In genomic region chr4:17817027-17817426, GRCh38 we compare ENCODE assay signal across 8 cellular contexts. TPM values are rescaled to one million over a fixed set of nuclear protein-coding genes. Genes with fewer than 3 reads are reported as not detected.
DNase-seq lines count a peak whose midpoint lies in the region; ATAC-seq and TF ChIP-seq lines count a peak whose summit lies in the region.

No MANE protein-coding gene starts in this region.

- no peak overlapping the region for H3K4me3 Mint-ChIP-seq in H9

- H3K27ac ChIP-seq in heart right ventricle (no peak overlapping the region), H9 (ENCODE audit: insufficient read length, low read depth, low read length) (no peak overlapping the region), WERI-Rb-1 (no peak overlapping the region), gastrocnemius medialis (no peak overlapping the region)

- H3K23me2 ChIP-seq in H9 (ENCODE audit: insufficient read length, low read depth, low read length, poor library complexity, severe bottlenecking): no peaks in the 10 kb centered on the region

- no peak overlapping the region for H2BK120ac ChIP-seq in H9 (ENCODE audit: low read depth, low read length, poor library complexity, severe bottlenecking)

- H3K4me2 ChIP-seq in H9 (ENCODE audit: insufficient read depth, insufficient read length, low read length): no peak overlapping the region

- H2BK15ac ChIP-seq in H9 (ENCODE audit: low read depth, low read length): no peak overlapping the region

- no peak overlapping the region for H3K23ac ChIP-seq in H9 (ENCODE audit: insufficient read length, low read depth, low read length)

- H3K27me3 Mint-ChIP-seq in H9 (ENCODE audit: low read depth): no peaks in the 10 kb centered on the region

- TF ChIP-seq POLR2A in gastrocnemius medialis (IDR thresholded peaks at IDR 0.05): no peak

- H2BK20ac ChIP-seq in H9 (ENCODE audit: low read depth, low read length, poor library complexity, severe bottlenecking): no peak overlapping the region

- H3K18ac ChIP-seq in H9 (ENCODE audit: insufficient read length, low read depth, low read length): no peak overlapping the region

- H3K4me1 Mint-ChIP-seq in H9: peaks cover 11 to 14% of the 10 kb centered on the region in 2 experiments

- H2BK12ac ChIP-seq in H9 (ENCODE audit: insufficient read length, low read depth, low read length): no peak overlapping the region

- H3K36me3 Mint-ChIP-seq in H9 (ENCODE audit: insufficient read depth in 1 of 3, low read depth in 3 of 3): peaks cover 36 to 81% (median 57%) of the 10 kb centered on the region in 3 experiments; a peak in 6 of 7 replicates

- no peaks in the 10 kb centered on the region for H4K20me1 ChIP-seq in H9 (ENCODE audit: control insufficient read depth, insufficient read depth, insufficient read length)

- peaks cover 0 to 13% (median 0%) of the 10 kb centered on the region in 9 donors for H3K4me1 ChIP-seq in heart right ventricle
- no peaks in the 10 kb centered on the region for H3K4me1 ChIP-seq in H9 (ENCODE audit: insufficient read depth, low read length)
- H3K4me1 ChIP-seq in gastrocnemius medialis: no peaks in the 10 kb centered on the region

- no peak overlapping the region for H2BK5ac ChIP-seq in H9 (ENCODE audit: insufficient read length, low read length)

- no peak overlapping the region for H3K4me3 ChIP-seq in heart right ventricle
- no peak overlapping the region for H3K4me3 ChIP-seq in WERI-Rb-1 (ENCODE audit: low read depth, low read length)
- H3K4me3 ChIP-seq in gastrocnemius medialis: no peak overlapping the region

- DNase-seq in heart right ventricle (no peak), Right ventricle myocardium inferior (ENCODE audit: missing footprints) (no peak), H9 (no peak), M059J (ENCODE audit: low read depth) (peak; percentile 45), WERI-Rb-1 (no peak), germinal center (ENCODE audit: low spot score) (peak; percentile 20), gastrocnemius medialis (no peak)
- DNase-seq in stimulated activated CD4-positive, alpha-beta T cell treated with anti-CD3 and anti-CD28 coated beads, Interleukin-4, amount 100 ng/mL, for 1 hour: no peak

- no peak overlapping the region for H2AFZ ChIP-seq in H9 (ENCODE audit: low read length)

- H3K4ac ChIP-seq in H9 (ENCODE audit: low read depth, low read length): no peak overlapping the region

- H3K14ac ChIP-seq in H9 (ENCODE audit: insufficient read depth, low read length): no peak overlapping the region

- in situ Hi-C loops in gastrocnemius medialis (cut with MboI; ENCODE audit: low sequenced_read_pairs in 4 of 4): loop anchor here (5.0 to 25.0 kb wide), 5 partner anchors 195 to 778 kb away; partner anchors contain the start of gene LCORL (in 2 of the 4)

- H4K5ac ChIP-seq in H9 (ENCODE audit: insufficient read length, low read depth, low read length): no peak overlapping the region

- no peak overlapping the region for H3K56ac ChIP-seq in H9 (ENCODE audit: insufficient read length, low read depth, low read length)

- H3K36me3 ChIP-seq in heart right ventricle (no peaks in the 10 kb centered on the region), WERI-Rb-1 (peaks cover 80% of the 10 kb centered on the region), gastrocnemius medialis (no peaks in the 10 kb centered on the region)

- no peak overlapping the region for H2AK5ac ChIP-seq in H9 (ENCODE audit: insufficient read length, low read length)

- 61 to 62% methylated on average over 5 of the region's 5 CpGs for WGBS in heart right ventricle, 2 donors
- WGBS in H9 (ENCODE audit: extremely low coverage, insufficient read length, low lambda C conversion rate): no CpG with 5 or more reads among the region's 5 CpGs

- H4K8ac ChIP-seq in H9 (replicated peaks; ENCODE audit: insufficient read length, low read depth, low read length): no peak overlapping the region

- H3K9ac ChIP-seq in H9 (ENCODE audit: extremely low read depth, insufficient read length, low read length): no peak overlapping the region

- ATAC-seq in heart right ventricle (peak in 3 of 8 donors; percentile 50 to 73 (median 52)), Right ventricle myocardium inferior (no peak), gastrocnemius medialis (peak; percentile 41 to 42)

- no peaks in the 10 kb centered on the region for H3K9me3 Mint-ChIP-seq in H9

- H3K79me2 ChIP-seq in H9 (ENCODE audit: insufficient read depth, low read length): peaks cover 11% of the 10 kb centered on the region; the same call in 1 of the 2 replicates

- TF ChIP-seq CTCF in heart right ventricle (IDR thresholded peaks at IDR 0.05) (peak; percentile 39 to 70 (median 58)), H9 (conservative IDR thresholded peaks at IDR 0.05) (peak; percentile 60), WERI-Rb-1 (IDR thresholded peaks at IDR 0.05; ENCODE audit: low read depth, low read length) (peak; percentile 49), gastrocnemius medialis (IDR thresholded peaks at IDR 0.05 in 4 of 5, conservative IDR thresholded peaks at IDR 0.05 in 1 of 5) (peak in 4 of 5 experiments; percentile 26 to 54 (median 38))

- H3K27ac Mint-ChIP-seq in H9: no peak overlapping the region

- no peak overlapping the region for H3T11ph ChIP-seq in H9 (ENCODE audit: low read length)

- no peak overlapping the region for H4K91ac ChIP-seq in H9 (ENCODE audit: insufficient read length, low read depth, low read length)

- intact Hi-C loops in heart right ventricle (cut with DNase I) (loop anchor here in 9 of 10 donors (1.0 to 10.0 kb wide), 9 partner anchors 202 to 778 kb away; partner anchors contain the start of genes LAP3 (in 1 of the 9), LCORL (in 1 of the 9) and MED28 (in 1 of the 9)), Right ventricle myocardium inferior (cut with DNase I) (loop anchor here (5.0 kb wide), 1 partner anchor 775 kb away; no protein-coding TSS in a partner anchor), gastrocnemius medialis (cut with DNase I; ENCODE audit: low total_unique reads) (no loop called here)

- H3K27me3 ChIP-seq in heart right ventricle (no peaks in the 10 kb centered on the region), H9 (ENCODE audit: insufficient read depth, low read length) (no peaks in the 10 kb centered on the region), WERI-Rb-1 (ENCODE audit: insufficient read depth, low read depth, severe bottlenecking) (no peaks in the 10 kb centered on the region), gastrocnemius medialis (no peaks in the 10 kb centered on the region)

- H3K9me3 ChIP-seq in heart right ventricle: no peaks in the 10 kb centered on the region
- no peaks in the 10 kb centered on the region for H3K9me3 ChIP-seq in H9 (ENCODE audit: control insufficient read depth, low read depth, low read length)
- H3K9me3 ChIP-seq in WERI-Rb-1 (ENCODE audit: severe bottlenecking): no peaks in the 10 kb centered on the region
- no peaks in the 10 kb centered on the region for H3K9me3 ChIP-seq in gastrocnemius medialis

- H3K79me1 ChIP-seq in H9 (ENCODE audit: insufficient read depth, low read depth, low read length, poor library complexity, severe bottlenecking): peaks cover 5% of the 10 kb centered on the region

RNA-seq across cellular contexts. Expression of gene NCAPG, which starts 6.2 kb away (rescaled TPM):
- total RNA-seq in heart right ventricle (1 to 10 TPM in 2 of 10 donors, under 1 TPM in 8; 0.08 to 3.6 (median 0.33) TPM), Right ventricle myocardium inferior (1.2 TPM), H9 (2021) (42.3 and 48.8 TPM in 2 replicates), gastrocnemius medialis (under 1 TPM in 3 of 4 donors, not detected in 1; 0.25 to 0.49 (median 0.33) TPM)
- under 1 TPM; 0.12 to 0.29 TPM for polyA plus RNA-seq in heart right ventricle
- total RNA-seq in M059J (2014; rRNA removed; shearing (Covaris generic)): 51.7 and 71.8 TPM in 2 replicates

RNA-seq across cellular contexts. Expression of gene DCAF16, which starts 6.5 kb away (rescaled TPM):
- total RNA-seq in heart right ventricle: 10 to 100 TPM; 15.7 to 22.0 (median 19.7) TPM
- polyA plus RNA-seq in heart right ventricle: 1 to 10 TPM; 5.6 to 8.6 TPM
- total RNA-seq in Right ventricle myocardium inferior: 13.3 TPM
- 46.2 and 51.1 TPM in 2 replicates for total RNA-seq in H9 (2021)
- total RNA-seq in M059J (2014; rRNA removed; shearing (Covaris generic)): 31.4 and 56.9 TPM in 2 replicates
- total RNA-seq in gastrocnemius medialis: 10 to 100 TPM in 2 of 4 donors, 1 to 10 TPM in 2; 5.8 to 12.3 (median 8.2) TPM

RNA-seq across cellular contexts. Expression of gene FAM184B, which starts 35.6 kb away (rescaled TPM):
- total RNA-seq in heart right ventricle (not detected), Right ventricle myocardium inferior (not detected), H9 (2021) (0.07 and 0.09 TPM in 2 replicates), gastrocnemius medialis (under 1 TPM in 3 of 4 donors, not detected in 1; 0.11 to 0.53 (median 0.49) TPM)
- under 1 TPM; 0.01 to 0.07 TPM for polyA plus RNA-seq in heart right ventricle
- 0.02 TPM in 1 of 2 replicates, not detected in the other for total RNA-seq in M059J (2014; rRNA removed; shearing (Covaris generic))

Comparison
In these comparisons a context has a peak if more than half of its experiments do, and no peak if none do; other contexts are left out.
1. DNase-seq: peak in M059J (single experiment) and germinal center (single experiment); none in heart right ventricle (0 of 2), Right ventricle myocardium inferior (single experiment), H9 (single experiment), WERI-Rb-1 (single experiment), gastrocnemius medialis (0 of 2) and stimulated activated CD4-positive, alpha-beta T cell treated with anti-CD3 and anti-CD28 coated beads, Interleukin-4, amount 100 ng/mL, for 1 hour (single experiment).
2. Peak in every context shown above with its lines, with median percentiles within 50 percentile points of each other: CTCF ChIP-seq.